Comparison of ENCODE assay signal across 8 cellular contexts in the genomic region with DNA sequence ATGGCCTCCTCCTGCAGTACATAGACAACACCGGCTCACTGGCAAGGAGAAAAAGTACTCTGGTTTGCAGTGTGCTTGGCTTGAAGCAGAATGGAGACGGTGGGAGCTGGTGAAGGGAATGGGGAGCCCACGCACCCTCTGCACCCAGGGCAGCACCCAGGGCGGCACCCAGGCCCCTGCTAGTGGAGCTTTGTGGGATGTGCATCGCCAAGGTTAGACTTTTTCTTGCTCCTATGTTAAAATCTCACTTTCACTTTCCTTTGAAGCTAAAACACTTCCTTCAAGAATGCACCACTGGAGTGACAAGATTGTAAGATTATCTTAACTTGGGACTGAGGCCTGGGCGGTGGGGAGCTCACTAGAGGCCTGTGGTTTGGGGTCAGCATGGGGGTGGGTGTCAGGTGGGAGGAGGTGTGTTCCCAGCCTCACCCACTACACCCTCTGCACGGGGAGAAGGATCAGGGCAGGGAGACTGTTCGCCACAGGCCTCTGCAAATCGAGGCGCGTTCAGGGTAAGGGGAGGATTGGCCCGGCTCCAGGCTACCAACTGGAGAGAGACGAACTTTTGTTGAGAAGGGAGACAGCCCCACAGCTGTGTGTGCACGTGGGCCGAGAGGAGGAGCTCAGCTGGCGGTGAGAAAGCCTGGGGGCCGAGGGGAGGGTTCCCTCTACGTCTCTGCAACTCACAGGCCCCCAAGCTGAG.
A peak's percentile ranks its signal among the peaks of the same experiment; 100 is the strongest.
DNase-seq lines count a peak whose midpoint lies in the region; ATAC-seq and TF ChIP-seq lines count a peak whose summit lies in the region.

No MANE protein-coding gene starts in this region.

- no peaks in the 10 kb centered on the region for H3K9me3 Mint-ChIP-seq in HFFc6

- peak overlapping the region; percentile 64 for H3K4me2 ChIP-seq in mammary epithelial cell (ENCODE audit: insufficient read depth, low read depth, low read length)

- POLR2A ChIA-PET in Panc1 (lab: Charles Lee) = no interaction called here

- in situ Hi-C loops in Panc1 (cut with HindIII; ENCODE audit: low pct_unique_long_range_greater_than_20kb, low sequenced_read_pairs) = no loop called here
- in situ Hi-C loops in mammary epithelial cell (cut with MboI; ENCODE audit: low sequenced_read_pairs in 2 of 2) = no loop called here
- in situ Hi-C loops in gastrocnemius medialis (cut with MboI; ENCODE audit: low sequenced_read_pairs in 4 of 4) = no loop called here

- dilution Hi-C loops in mammary epithelial cell (cut with HindIII; ENCODE audit: low sequenced_read_pairs) = no loop called here

- H4K20me1 ChIP-seq in mammary epithelial cell (ENCODE audit: insufficient read depth, low read length) = peaks cover 2% of the 10 kb centered on the region

- H3K4me3 ChIP-seq in GM12864 (ENCODE audit: low read depth, low read length) (no peak overlapping the region), Panc1 (ENCODE audit: low read depth in 2 of 2, low read length in 2 of 2) (no peak overlapping the region), mammary epithelial cell (replicated peaks in 1 of 3; ENCODE audit: insufficient read depth in 1 of 3, low read depth in 2 of 3, low read length in 3 of 3) (peak overlapping the region in 1 of 3 experiments; percentile 3), gastrocnemius medialis (no peak overlapping the region)

- H3K36me3 Mint-ChIP-seq in HFFc6 (ENCODE audit: low read depth) = no peaks in the 10 kb centered on the region

- H3K4me1 ChIP-seq in Panc1 (ENCODE audit: control insufficient read depth, insufficient read depth, low read length) (peaks cover 4% of the 10 kb centered on the region; the same call in 1 of the 2 replicates), mammary epithelial cell (ENCODE audit: insufficient read depth, low read length) (no peaks in the 10 kb centered on the region), gastrocnemius medialis (peaks cover 0 to 3% of the 10 kb centered on the region in 2 donors)

- peak overlapping the region; percentile 52; the same call in 1 of the 2 replicates for H3K4me3 Mint-ChIP-seq in HFFc6

- no peaks in the 10 kb centered on the region for H3K79me2 ChIP-seq in mammary epithelial cell (ENCODE audit: insufficient read depth, low read length)

- H3K27me3 Mint-ChIP-seq in HFFc6 (ENCODE audit: insufficient read depth) = no peaks in the 10 kb centered on the region

- TF ChIP-seq CTCF in GM12864 (IDR thresholded peaks at IDR 0.05; ENCODE audit: low read depth, low read length, missing control alignments) (peak; percentile 10), HFFc6 (IDR thresholded peaks at IDR 0.05) (no peak), Panc1 (IDR thresholded peaks at IDR 0.05) (no peak), mammary epithelial cell (conservative IDR thresholded peaks at IDR 0.05 in 1 of 2, IDR thresholded peaks at IDR 0.05 in 1 of 2; ENCODE audit: extremely low read depth in 1 of 2, insufficient read depth in 1 of 2, low read depth in 1 of 2, low read length in 2 of 2) (no peak), gastrocnemius medialis (IDR thresholded peaks at IDR 0.05 in 4 of 5, conservative IDR thresholded peaks at IDR 0.05 in 1 of 5) (no peak)

- no peak for DNase-seq in GM12864 (ENCODE audit: low read depth)
- no peak for DNase-seq in HFFc6
- DNase-seq in Panc1 (ENCODE audit: low read depth, low spot score) = no peak
- no peak for DNase-seq in mammary epithelial cell
- peak; percentile 23 to 32 for DNase-seq in stimulated activated CD4-positive, alpha-beta T cell treated with anti-CD3 and anti-CD28 coated beads, Interleukin-4, amount 100 ng/mL, for 4 hours
- DNase-seq in HK-2 (ENCODE audit: unreplicated experiment) = no peak
- DNase-seq in gastrocnemius medialis = no peak
- no peak for DNase-seq in RPMI8226

- no peak overlapping the region for H3K9ac ChIP-seq in mammary epithelial cell (ENCODE audit: insufficient read depth, low read length)

- CTCF ChIA-PET in Panc1 (lab: Charles Lee) (no interaction called here), mammary epithelial cell (lab: Charles Lee; ENCODE audit: low non-redundant PET) (no interaction called here)

- H3K27me3 ChIP-seq in Panc1 (ENCODE audit: control insufficient read depth, insufficient read depth, low read length) (no peaks in the 10 kb centered on the region), mammary epithelial cell (ENCODE audit: insufficient read depth, low read length) (no peaks in the 10 kb centered on the region), gastrocnemius medialis (no peaks in the 10 kb centered on the region)

- H3K27ac ChIP-seq in Panc1 (ENCODE audit: low read length) (no peak overlapping the region), mammary epithelial cell (ENCODE audit: insufficient read depth, low read depth, low read length) (no peak overlapping the region), gastrocnemius medialis (no peak overlapping the region)

- 0 out of 2 replicates have a peak, but pooled peaks have one; percentile 17 for ATAC-seq in Panc1
- no peak for ATAC-seq in gastrocnemius medialis

- no peak for TF ChIP-seq POLR2A in gastrocnemius medialis (IDR thresholded peaks at IDR 0.05)

- H3K4me1 Mint-ChIP-seq in HFFc6 (ENCODE audit: low read depth) = peaks cover 3% of the 10 kb centered on the region

- intact Hi-C loops in Panc1 (cut with micrococcal nuclease; ENCODE audit: unreplicated experiment) (no loop called here), mammary epithelial cell (cut with micrococcal nuclease) (no loop called here), gastrocnemius medialis (cut with DNase I; ENCODE audit: low total_unique reads) (no loop called here)

- BruUV-seq in Panc1 (replicated peaks; lab: Mats Ljungman, UMichigan) (no TSS peak), mammary epithelial cell (replicated peaks; lab: Mats Ljungman, UMichigan) (no TSS peak)

- no peak overlapping the region for H2AFZ ChIP-seq in mammary epithelial cell (ENCODE audit: low read depth, low read length)

- WGBS in mammary epithelial cell (ENCODE audit: low coverage, missing lambda C conversion rate) = 58% methylated on average over 9 of the region's 18 CpGs

- no peak overlapping the region for H3K27ac Mint-ChIP-seq in HFFc6

- H3K36me3 ChIP-seq in Panc1 (ENCODE audit: control insufficient read depth, insufficient read depth, low read length) (no peaks in the 10 kb centered on the region), mammary epithelial cell (ENCODE audit: insufficient read depth, low read length) (no peaks in the 10 kb centered on the region), gastrocnemius medialis (no peaks in the 10 kb centered on the region)

- no peaks in the 10 kb centered on the region for H3K9me3 ChIP-seq in Panc1 (ENCODE audit: control insufficient read depth, insufficient read depth, low read depth, low read length)
- no peaks in the 10 kb centered on the region for H3K9me3 ChIP-seq in mammary epithelial cell (replicated peaks; ENCODE audit: insufficient read depth, low read length)
- no peaks in the 10 kb centered on the region for H3K9me3 ChIP-seq in gastrocnemius medialis

Comparison
In these comparisons a context has a peak if more than half of its experiments do, and no peak if none do; other contexts are left out.
1. DNase-seq: peak in stimulated activated CD4-positive, alpha-beta T cell treated with anti-CD3 and anti-CD28 coated beads, Interleukin-4, amount 100 ng/mL, for 4 hours (2 of 2); none in GM12864 (single experiment), HFFc6 (single experiment), Panc1 (single experiment), mammary epithelial cell (single experiment), HK-2 (single experiment), gastrocnemius medialis (0 of 2) and RPMI8226 (single experiment).